8 cellular contexts compared by ENCODE assay signal in the genomic region with DNA sequence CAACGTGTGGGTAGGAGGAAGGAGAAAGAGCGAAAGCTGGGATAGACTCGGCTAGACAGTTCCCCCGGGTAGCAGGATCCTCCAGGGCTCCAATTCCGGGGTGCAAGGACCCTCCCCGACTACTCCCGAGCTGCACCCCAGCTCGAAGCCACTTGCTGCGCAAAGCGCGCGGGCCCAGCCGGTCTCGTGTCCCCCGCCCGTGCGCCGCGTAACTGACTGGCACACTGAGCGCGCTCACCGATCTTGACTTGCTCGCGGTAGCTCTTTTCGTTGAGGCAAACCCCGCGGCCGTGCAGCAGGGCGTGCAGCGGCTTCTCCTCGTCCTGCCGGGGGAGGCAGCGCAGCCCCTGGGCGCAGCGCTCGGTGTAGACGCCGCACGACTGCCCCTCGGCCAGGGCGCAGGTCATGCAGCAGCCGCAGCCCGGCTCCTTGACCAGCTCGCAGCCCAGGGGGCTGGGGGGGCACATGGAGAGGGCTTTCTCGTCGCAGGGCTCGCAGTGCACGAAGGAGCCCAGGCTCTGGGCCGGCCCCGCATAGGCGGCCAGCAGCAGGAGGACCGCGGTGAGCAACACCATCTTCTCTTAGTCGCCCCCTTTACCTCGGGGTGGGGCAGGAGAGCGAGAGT. TPM values are rescaled to one million over a fixed set of nuclear protein-coding genes. Genes with fewer than 3 reads are reported as not detected.
A peak's percentile ranks its signal among the peaks of the same experiment; 100 is the strongest.
DNase-seq lines count a peak whose midpoint lies in the region; ATAC-seq and TF ChIP-seq lines count a peak whose summit lies in the region.

No MANE protein-coding gene starts in this region.

- under 1% methylated on average over 44 of the region's 56 CpGs for WGBS in hepatocyte (ENCODE audit: low lambda C conversion rate, missing lambda C conversion rate)

- H3K4me2 ChIP-seq in GM23338 = peak overlapping the region; percentile 98
- peak overlapping the region; percentile 94 for H3K4me2 ChIP-seq in hepatocyte

- ATAC-seq in GM23338 = peak; percentile 28
- no peak for ATAC-seq in GM18909 (IDR thresholded peaks at IDR 0.05; ENCODE audit: poor library complexity, unreplicated experiment)
- no peak for ATAC-seq in GM21737 (IDR thresholded peaks at IDR 0.05; ENCODE audit: unreplicated experiment)

- peaks cover 36% of the 10 kb centered on the region for H3K4me1 Mint-ChIP-seq in GM23338

- H3K27ac ChIP-seq in GM23338 (ENCODE audit: low read depth) (no peak overlapping the region), hepatocyte (peak overlapping the region; percentile 88)

- no peaks in the 10 kb centered on the region for H3K9me3 Mint-ChIP-seq in GM23338

- DNase-seq in GM23338 (ENCODE audit: low spot score) = peak; percentile 84
- DNase-seq in NCI-H748 treated with DMSO at 0.1 percent for 48 hours (lab: John Stamatoyannopoulos, UW) = peak; percentile 70
- DNase-seq in anterior cingulate cortex (lab: John Stamatoyannopoulos, UW) = peak in 48 of 58 donors; percentile 14 to 73 (median 40)
- DNase-seq in hepatocyte (ENCODE audit: low spot score) = peak; percentile 77
- peak; percentile 91 for DNase-seq in retina
- DNase-seq in NK-92 (lab: John Stamatoyannopoulos, UW; ENCODE audit: unreplicated experiment) = no peak

- H3K36me3 Mint-ChIP-seq in GM23338 (ENCODE audit: low read depth) = no peaks in the 10 kb centered on the region

- peak overlapping the region; percentile 84 for H3K4me3 Mint-ChIP-seq in GM23338

- H3K27me3 ChIP-seq in GM23338 (ENCODE audit: insufficient read depth) = peaks cover 49% of the 10 kb centered on the region
- no peaks in the 10 kb centered on the region for H3K27me3 ChIP-seq in hepatocyte

- no peaks in the 10 kb centered on the region for H3K9me3 ChIP-seq in hepatocyte (ENCODE audit: low read depth)

- H3K4me1 ChIP-seq in GM23338 (ENCODE audit: insufficient read depth) (peaks cover 27% of the 10 kb centered on the region), hepatocyte (ENCODE audit: insufficient read depth) (peaks cover 49% of the 10 kb centered on the region)

- no peak overlapping the region for H3K27ac Mint-ChIP-seq in GM23338

- TF ChIP-seq CTCF in GM23338 (conservative IDR thresholded peaks at IDR 0.05; ENCODE audit: low read depth in 2 of 2) (no peak), hepatocyte (IDR thresholded peaks at IDR 0.05; ENCODE audit: poor library complexity) (no peak)

- peak overlapping the region; percentile 77 for H3K4me3 ChIP-seq in GM23338
- peak overlapping the region; percentile 61 for H3K4me3 ChIP-seq in hepatocyte

- peak overlapping the region; percentile 76 for H2AFZ ChIP-seq in GM23338
- H2AFZ ChIP-seq in hepatocyte = peak overlapping the region; percentile 24

- H3K9me2 ChIP-seq in GM23338 (ENCODE audit: insufficient read depth) = no peaks in the 10 kb centered on the region
- H3K9me2 ChIP-seq in hepatocyte (replicated peaks; ENCODE audit: insufficient read depth) = no peaks in the 10 kb centered on the region

- H3K79me2 ChIP-seq in GM23338 (replicated peaks; ENCODE audit: insufficient read depth) = no peaks in the 10 kb centered on the region
- H3K79me2 ChIP-seq in hepatocyte = peaks cover 40% of the 10 kb centered on the region

- H4K20me1 ChIP-seq in GM23338 (replicated peaks; ENCODE audit: insufficient read depth) = no peaks in the 10 kb centered on the region
- peaks cover 17% of the 10 kb centered on the region for H4K20me1 ChIP-seq in hepatocyte (ENCODE audit: insufficient read depth, poor library complexity, severe bottlenecking)

- 0 out of 2 replicates have a peak, but pooled peaks cover 4% of the 10 kb centered on the region for H3F3A ChIP-seq in GM23338 (replicated peaks; ENCODE audit: low read depth)

- H3K27me3 Mint-ChIP-seq in GM23338 (ENCODE audit: insufficient read depth, low read depth, poor library complexity) = peaks cover 34% of the 10 kb centered on the region

- H3K36me3 ChIP-seq in GM23338 (ENCODE audit: insufficient read depth) (no peaks in the 10 kb centered on the region), hepatocyte (replicated peaks; ENCODE audit: insufficient read depth, low read depth) (no peaks in the 10 kb centered on the region)

TF ChIP-seq in GM23338, 12 proteins besides CTCF, POLR2A, EP300 and RAD21:
- TF ChIP-seq, protein P1, sequence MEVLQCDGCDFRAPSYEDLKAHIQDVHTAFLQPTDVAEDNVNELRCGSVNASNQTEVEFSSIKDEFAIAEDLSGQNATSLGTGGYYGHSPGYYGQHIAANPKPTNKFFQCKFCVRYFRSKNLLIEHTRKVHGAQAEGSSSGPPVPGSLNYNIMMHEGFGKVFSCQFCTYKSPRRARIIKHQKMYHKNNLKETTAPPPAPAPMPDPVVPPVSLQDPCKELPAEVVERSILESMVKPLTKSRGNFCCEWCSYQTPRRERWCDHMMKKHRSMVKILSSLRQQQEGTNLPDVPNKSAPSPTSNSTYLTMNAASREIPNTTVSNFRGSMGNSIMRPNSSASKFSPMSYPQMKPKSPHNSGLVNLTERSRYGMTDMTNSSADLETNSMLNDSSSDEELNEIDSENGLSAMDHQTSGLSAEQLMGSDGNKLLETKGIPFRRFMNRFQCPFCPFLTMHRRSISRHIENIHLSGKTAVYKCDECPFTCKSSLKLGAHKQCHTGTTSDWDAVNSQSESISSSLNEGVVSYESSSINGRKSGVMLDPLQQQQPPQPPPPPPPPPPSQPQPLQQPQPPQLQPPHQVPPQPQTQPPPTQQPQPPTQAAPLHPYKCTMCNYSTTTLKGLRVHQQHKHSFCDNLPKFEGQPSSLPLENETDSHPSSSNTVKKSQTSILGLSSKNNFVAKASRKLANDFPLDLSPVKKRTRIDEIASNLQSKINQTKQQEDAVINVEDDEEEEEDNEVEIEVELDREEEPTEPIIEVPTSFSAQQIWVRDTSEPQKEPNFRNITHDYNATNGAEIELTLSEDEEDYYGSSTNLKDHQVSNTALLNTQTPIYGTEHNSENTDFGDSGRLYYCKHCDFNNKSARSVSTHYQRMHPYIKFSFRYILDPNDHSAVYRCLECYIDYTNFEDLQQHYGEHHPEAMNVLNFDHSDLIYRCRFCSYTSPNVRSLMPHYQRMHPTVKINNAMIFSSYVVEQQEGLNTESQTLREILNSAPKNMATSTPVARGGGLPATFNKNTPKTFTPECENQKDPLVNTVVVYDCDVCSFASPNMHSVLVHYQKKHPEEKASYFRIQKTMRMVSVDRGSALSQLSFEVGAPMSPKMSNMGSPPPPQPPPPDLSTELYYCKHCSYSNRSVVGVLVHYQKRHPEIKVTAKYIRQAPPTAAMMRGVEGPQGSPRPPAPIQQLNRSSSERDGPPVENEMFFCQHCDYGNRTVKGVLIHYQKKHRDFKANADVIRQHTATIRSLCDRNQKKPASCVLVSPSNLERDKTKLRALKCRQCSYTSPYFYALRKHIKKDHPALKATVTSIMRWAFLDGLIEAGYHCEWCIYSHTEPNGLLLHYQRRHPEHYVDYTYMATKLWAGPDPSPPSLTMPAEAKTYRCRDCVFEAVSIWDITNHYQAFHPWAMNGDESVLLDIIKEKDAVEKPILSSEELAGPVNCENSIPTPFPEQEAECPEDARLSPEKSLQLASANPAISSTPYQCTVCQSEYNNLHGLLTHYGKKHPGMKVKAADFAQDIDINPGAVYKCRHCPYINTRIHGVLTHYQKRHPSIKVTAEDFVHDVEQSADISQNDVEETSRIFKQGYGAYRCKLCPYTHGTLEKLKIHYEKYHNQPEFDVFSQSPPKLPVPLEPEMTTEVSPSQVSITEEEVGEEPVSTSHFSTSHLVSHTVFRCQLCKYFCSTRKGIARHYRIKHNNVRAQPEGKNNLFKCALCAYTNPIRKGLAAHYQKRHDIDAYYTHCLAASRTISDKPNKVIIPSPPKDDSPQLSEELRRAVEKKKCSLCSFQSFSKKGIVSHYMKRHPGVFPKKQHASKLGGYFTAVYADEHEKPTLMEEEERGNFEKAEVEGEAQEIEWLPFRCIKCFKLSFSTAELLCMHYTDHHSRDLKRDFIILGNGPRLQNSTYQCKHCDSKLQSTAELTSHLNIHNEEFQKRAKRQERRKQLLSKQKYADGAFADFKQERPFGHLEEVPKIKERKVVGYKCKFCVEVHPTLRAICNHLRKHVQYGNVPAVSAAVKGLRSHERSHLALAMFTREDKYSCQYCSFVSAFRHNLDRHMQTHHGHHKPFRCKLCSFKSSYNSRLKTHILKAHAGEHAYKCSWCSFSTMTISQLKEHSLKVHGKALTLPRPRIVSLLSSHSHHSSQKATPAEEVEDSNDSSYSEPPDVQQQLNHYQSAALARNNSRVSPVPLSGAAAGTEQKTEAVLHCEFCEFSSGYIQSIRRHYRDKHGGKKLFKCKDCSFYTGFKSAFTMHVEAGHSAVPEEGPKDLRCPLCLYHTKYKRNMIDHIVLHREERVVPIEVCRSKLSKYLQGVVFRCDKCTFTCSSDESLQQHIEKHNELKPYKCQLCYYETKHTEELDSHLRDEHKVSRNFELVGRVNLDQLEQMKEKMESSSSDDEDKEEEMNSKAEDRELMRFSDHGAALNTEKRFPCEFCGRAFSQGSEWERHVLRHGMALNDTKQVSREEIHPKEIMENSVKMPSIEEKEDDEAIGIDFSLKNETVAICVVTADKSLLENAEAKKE (CRISPR knock-in tag; IDR thresholded peaks at IDR 0.05) = no peak
- TF ChIP-seq POLR2AphosphoS5 (IDR thresholded peaks at IDR 0.05; ENCODE audit: low read depth) = 0 out of 2 replicates have a peak, but pooled peaks have one; percentile 17
- TF ChIP-seq CREB1 (CRISPR knock-in tag; IDR thresholded peaks at IDR 0.05; ENCODE audit: low read depth) = no peak

RNA-seq across cellular contexts. Expression of a gene that starts 1.0 kb away (rescaled TPM):
- 0.74 and 2.5 TPM in 2 replicates for total RNA-seq in GM23338 (2014; rRNA removed; shearing (Covaris generic))
- polyA plus RNA-seq in GM23338 (2016; fragmentation: Nextera tagmentation; extraction: Ambion mirVana) = 0.43 and 0.70 TPM in 2 replicates
- total RNA-seq in hepatocyte = 190 and 232 TPM in 2 replicates
- polyA plus RNA-seq in hepatocyte = 113 TPM in 2 replicates

Comparison
In these comparisons a context has a peak if more than half of its experiments do, and no peak if none do; other contexts are left out.
1. RNA of a gene that starts 1.0 kb away (total RNA-seq): 190 to 232 TPM in hepatocyte; 0.74 to 2.5 TPM in GM23338; every median in the first group is over 10 times any median in the second.